Comparison of ENCODE assay signal across 1 cellular context in the genomic region with DNA sequence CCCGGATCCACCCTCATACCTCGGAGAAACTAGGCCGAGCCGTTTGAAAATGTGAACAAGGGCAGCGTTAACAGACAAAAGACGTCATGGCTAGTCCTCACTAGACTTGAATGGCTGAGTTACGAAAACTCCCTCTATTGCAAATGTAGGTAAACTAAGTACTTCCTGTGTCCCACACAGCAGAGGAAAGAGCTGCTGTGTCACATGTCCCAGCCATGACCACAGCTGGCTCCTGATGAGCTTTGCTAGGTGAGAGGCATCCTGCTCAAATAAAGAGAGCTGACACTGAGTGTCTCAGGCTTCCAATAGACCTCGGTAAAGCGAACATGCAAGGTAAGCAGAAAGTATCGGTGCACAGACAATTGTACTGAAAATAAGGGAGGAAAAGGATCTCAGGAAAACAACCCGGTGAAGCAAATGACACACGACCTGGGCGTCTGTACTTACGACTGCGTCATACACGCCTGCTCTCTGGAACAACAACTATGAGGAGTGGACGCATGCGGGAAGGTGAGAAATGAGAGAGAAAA.
TF ChIP-seq lines count a peak whose summit lies in the region.

No MANE protein-coding gene starts in this region.

TF ChIP-seq in IMR-90, 13 proteins besides CTCF, POLR2A, EP300 and RAD21:
- TF ChIP-seq SMC3 (IDR thresholded peaks at IDR 0.05; ENCODE audit: low read depth, low read length) (no peak), MXI1 (IDR thresholded peaks at IDR 0.05; ENCODE audit: borderline replicate concordance, low read depth, low read length) (no peak), MAFK (IDR thresholded peaks at IDR 0.05; ENCODE audit: low read depth, low read length) (peak; percentile 54)
TF ChIP-seq in IMR-90: peak in this region for 1.
